In genomic region chr1:229828461-229828860, GRCh38 we compare ENCODE assay signal across 20 cellular contexts.
DNase-seq lines count a peak whose midpoint lies in the region; ATAC-seq and TF ChIP-seq lines count a peak whose summit lies in the region.
"Had no signal": no experiment of that assay in that cellular context is flagged by ENCODE, and none has a peak within 500 bp of the region (broad histone marks: within the 10 kb centered on the region; RNA-seq: fewer than 3 reads in every experiment).

No MANE protein-coding gene starts in this region.

- H3K4me3 ChIP-seq in left ventricle myocardium inferior (no peak overlapping the region), coronary artery (no peak overlapping the region), tibial artery (no peak overlapping the region)
- H3K4me3 ChIP-seq: BLaER1 treated with 17β-estradiol and CSF1 and Interleukin-3, amounts not matched to agents 10 nM and 100 nM; GM23248 had no signal

- H3K9me3 ChIP-seq in left ventricle myocardium inferior (replicated peaks) (no peaks in the 10 kb centered on the region), tibial artery (no peaks in the 10 kb centered on the region)
- H3K9me3 ChIP-seq: BE2C had no signal

- DNase-seq in Right ventricle myocardium superior = no peak
- no peak for DNase-seq in left ventricle myocardium inferior
- no peak for DNase-seq in coronary artery (ENCODE audit: low spot score)
- DNase-seq in sciatic nerve (ENCODE audit: low spot score) = no peak
- DNase-seq in tibial artery = no peak
- no peak for DNase-seq in AML-193 (lab: John Stamatoyannopoulos, UW)
- DNase-seq in SKM-1 (lab: John Stamatoyannopoulos, UW; ENCODE audit: unreplicated experiment) = no peak
- DNase-seq in kidney tubule cell (ENCODE audit: low spot score) = no peak
- DNase-seq: BE2C; CD4-positive, alpha-beta T cell; CD8-positive, alpha-beta memory T cell; DMS 273 treated with DMSO at 0.1 percent for 48 hours; DMS53; DMS79 treated with DMSO at 0.1 percent for 48 hours; GF-D8; GM23248; H7; HCEC 1CT had no signal

- TF ChIP-seq CTCF in left ventricle myocardium inferior (IDR thresholded peaks at IDR 0.05; ENCODE audit: borderline replicate concordance) = no peak
- TF ChIP-seq CTCF in coronary artery (IDR thresholded peaks at IDR 0.05) = no peak
- TF ChIP-seq CTCF in tibial artery (IDR thresholded peaks at IDR 0.05) = no peak

- H3K4me1 ChIP-seq in left ventricle myocardium inferior (no peaks in the 10 kb centered on the region), tibial artery (peaks cover 0 to 28% (median 7%) of the 10 kb centered on the region in 4 donors)
- H3K4me1 ChIP-seq: BE2C; BLaER1 treated with 17β-estradiol and CSF1 and Interleukin-3, amounts not matched to agents 10 nM and 100 nM had no signal

- no peak overlapping the region for H3K27ac ChIP-seq in left ventricle myocardium inferior (replicated peaks)
- H3K27ac ChIP-seq in coronary artery = peak overlapping the region; percentile 43 to 65
- H3K27ac ChIP-seq in tibial artery = peak overlapping the region; percentile 54 to 60
- H3K27ac ChIP-seq: 22Rv1; BLaER1 treated with 17β-estradiol and CSF1 and Interleukin-3, amounts not matched to agents 10 nM and 100 nM; GM23248 had no signal

- peak; percentile 27 for ATAC-seq in Right ventricle myocardium superior (ENCODE audit: poor library complexity)
- ATAC-seq in sciatic nerve = peak; percentile 51

- intact Hi-C loops in Right ventricle myocardium superior (cut with DNase I) = no loop called here
- intact Hi-C loops in left ventricle myocardium inferior (cut with micrococcal nuclease) = no loop called here
- intact Hi-C loops in sciatic nerve (cut with DNase I) = no loop called here
- intact Hi-C loops in tibial artery (cut with DNase I; ENCODE audit: low total_unique reads) = no loop called here

- no peaks in the 10 kb centered on the region for H3K27me3 ChIP-seq in left ventricle myocardium inferior (ENCODE audit: low read depth)
- no peaks in the 10 kb centered on the region for H3K27me3 ChIP-seq in tibial artery
- H3K27me3 ChIP-seq: BE2C; BLaER1 treated with 17β-estradiol and CSF1 and Interleukin-3, amounts not matched to agents 10 nM and 100 nM had no signal

- no peaks in the 10 kb centered on the region for H3K36me3 ChIP-seq in left ventricle myocardium inferior
- no peaks in the 10 kb centered on the region for H3K36me3 ChIP-seq in tibial artery
- H3K36me3 ChIP-seq: BE2C; BLaER1 treated with 17β-estradiol and CSF1 and Interleukin-3, amounts not matched to agents 10 nM and 100 nM had no signal
